Comparison of ENCODE assay signal across 9 cellular contexts in genomic region chr2:5683471-5683870, GRCh38. TPM values are rescaled to one million over a fixed set of nuclear protein-coding genes. Genes with fewer than 3 reads are reported as not detected.
"Had no signal": no experiment of that assay in that cellular context is flagged by ENCODE, and none has a peak within 500 bp of the region (broad histone marks: within the 10 kb centered on the region; RNA-seq: fewer than 3 reads in every experiment).

No MANE protein-coding gene starts in this region.

- DNase-seq: H9, HCEC 1CT had no signal

- H2AFZ ChIP-seq: GM23338 had no signal

- H3K27ac ChIP-seq: HL-60 had no signal

- H3K4me3 ChIP-seq: GM23338 had no signal

- ATAC-seq: GM23338, HepG2 had no signal

- FAIRE-seq: H1, H54, HepG2 had no signal

- H3K4me2 ChIP-seq: GM23338 had no signal

RNA-seq across cellular contexts. Expression of gene SOX11, which starts 8.7 kb away (rescaled TPM):
- total RNA-seq: HepG2, HT1080 had no signal
- polyA plus RNA-seq: HepG2, IgD-negative memory B cell had no signal
